8 cellular contexts compared by ENCODE assay signal in the genomic region with DNA sequence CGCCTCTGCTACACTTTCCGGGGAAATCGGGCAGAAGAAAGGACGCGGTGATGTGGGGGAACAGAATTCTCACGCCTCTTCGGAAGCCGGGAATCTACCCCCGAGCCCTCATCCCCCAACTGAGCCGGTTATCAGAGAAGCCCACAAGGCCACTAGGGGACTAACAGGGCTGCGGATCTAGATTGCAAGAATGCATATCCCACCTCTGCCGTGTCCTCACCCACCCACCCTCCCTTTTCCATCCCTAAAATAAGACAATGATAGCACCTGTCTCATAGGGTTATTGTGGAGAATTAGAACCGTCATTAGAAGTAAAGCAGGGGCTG. TPM values are rescaled to one million over a fixed set of nuclear protein-coding genes. Genes with fewer than 3 reads are reported as not detected.
DNase-seq lines count a peak whose midpoint lies in the region; ATAC-seq, FAIRE-seq and TF ChIP-seq lines count a peak whose summit lies in the region.

No MANE protein-coding gene starts in this region.

- no peak for FAIRE-seq in K562 (lab: Jason Lieb, UNC)

- ATAC-seq in left ventricle myocardium superior (no peak), K562 (peak; percentile 1; the same call in 2 of the 3 replicates), aorta (ENCODE audit: low FRiP score) (no peak), HG03097 (IDR thresholded peaks at IDR 0.05; ENCODE audit: low FRiP score, unreplicated experiment) (no peak)

- H4K20me1 ChIP-seq in K562 (replicated peaks; ENCODE audit: control insufficient read depth, insufficient read depth, low read length): no peaks in the 10 kb centered on the region

- peak overlapping the region; percentile 82 for H3K4me3 ChIP-seq in left ventricle myocardium inferior
- H3K4me3 ChIP-seq in K562: peak overlapping the region; percentile 65
- peak overlapping the region; percentile 56 for H3K4me3 ChIP-seq in mesodermal cell (ENCODE audit: extremely low read depth, insufficient read depth, low read length, poor library complexity, severe bottlenecking)
- H3K4me3 ChIP-seq in aorta (ENCODE audit: low read length in 2 of 2): peak overlapping the region; percentile 31 to 59

- in situ Hi-C loops in K562 (cut with MboI): no loop called here

- DNase-seq in left ventricle myocardium inferior (no peak), left ventricle myocardium superior (no peak), K562 (ENCODE audit: extremely low read depth in 1 of 4, low spot score in 3 of 4) (no peak), aorta (no peak), posterior cingulate gyrus (no peak), D341Med (ENCODE audit: low spot score) (no peak)

- no peak for TF ChIP-seq EP300 in K562 (IDR thresholded peaks at IDR 0.05; ENCODE audit: low read length)

- H3K27me3 ChIP-seq in left ventricle myocardium inferior (ENCODE audit: low read depth) (no peaks in the 10 kb centered on the region), K562 (ENCODE audit: control insufficient read depth in 2 of 2, insufficient read depth in 2 of 2, low read length in 2 of 2) (no peaks in the 10 kb centered on the region), aorta (ENCODE audit: control insufficient read depth in 1 of 2, insufficient read depth in 2 of 2, low read length in 1 of 2) (no peaks in the 10 kb centered on the region)

- H3K27ac ChIP-seq in left ventricle myocardium inferior (replicated peaks) (peak overlapping the region; percentile 89), K562 (ENCODE audit: extremely low read depth, low read depth, low read length) (peak overlapping the region; percentile 85), mesodermal cell (ENCODE audit: low read depth, low read length, severe bottlenecking) (peak overlapping the region; percentile 89), aorta (ENCODE audit: low read depth in 1 of 2, low read length in 2 of 2) (peak overlapping the region in 1 of 2 donors; percentile 79)

- H3K4me2 ChIP-seq in K562 (ENCODE audit: insufficient read depth, low read length): peak overlapping the region; percentile 94

- H3K4me1 ChIP-seq in left ventricle myocardium inferior (peaks cover 45% of the 10 kb centered on the region), K562 (replicated peaks in 1 of 2; ENCODE audit: control insufficient read depth in 2 of 2, insufficient read depth in 2 of 2, low read length in 2 of 2) (peaks cover 24 to 53% of the 10 kb centered on the region in 2 experiments; a peak in 4 of 5 replicates), mesodermal cell (ENCODE audit: control insufficient read depth, insufficient read depth, low read length, poor library complexity, severe bottlenecking) (peaks cover 13% of the 10 kb centered on the region), aorta (ENCODE audit: control insufficient read depth in 1 of 2, insufficient read depth in 2 of 2, low read length in 2 of 2) (no peaks in the 10 kb centered on the region)

- POLR2A ChIA-PET in K562 (lab: Yijun Ruan, JAX): interaction anchor here (0.6 to 2.7 kb wide), 4 partner anchors 13 to 98 kb away, joined by 3 to 19 read pairs (median 11); no protein-coding TSS in a partner anchor

- TF ChIP-seq RAD21 in K562 (CRISPR knock-in tag; conservative IDR thresholded peaks at IDR 0.05 in 1 of 2, IDR thresholded peaks at IDR 0.05 in 1 of 2): no peak

- no TSS peak for BruUV-seq in K562 (replicated peaks; lab: Mats Ljungman, UMichigan)

- WGBS in K562 (ENCODE audit: insufficient coverage, low coverage, missing lambda C conversion rate): 2% methylated on average over 10 of the region's 13 CpGs
- WGBS in mesodermal cell (ENCODE audit: insufficient coverage in 2 of 2), 2 experiments: 0 to 4% methylated on average over 4 to 5 of the region's 13 CpGs
- 4% methylated on average over 13 of the region's 13 CpGs for WGBS in aorta, 2 donors

- CTCF ChIA-PET in K562 (lab: Yijun Ruan, JAX; ENCODE audit: low intra/inter-chr PET ratio): interaction anchor here (1.2 kb wide), 1 partner anchor 48 kb away, joined by 7 read pairs; no protein-coding TSS in a partner anchor

- TF ChIP-seq CTCF in left ventricle myocardium inferior (IDR thresholded peaks at IDR 0.05; ENCODE audit: borderline replicate concordance) (no peak), K562 (IDR thresholded peaks at IDR 0.05 in 2 of 3, conservative IDR thresholded peaks at IDR 0.05 in 1 of 3; ENCODE audit: insufficient read depth in 2 of 3, low read depth in 1 of 3, low read length in 3 of 3) (no peak)

- peak overlapping the region; percentile 63 to 87 for H3K9ac ChIP-seq in K562 (ENCODE audit: insufficient read depth in 1 of 2, low read depth in 2 of 2, low read length in 2 of 2)

- H2AFZ ChIP-seq in K562 (ENCODE audit: low read depth, low read length): peak overlapping the region; percentile 98

- intact Hi-C loops in left ventricle myocardium inferior (cut with micrococcal nuclease) (no loop called here), left ventricle myocardium superior (cut with micrococcal nuclease) (no loop called here), K562 (cut with micrococcal nuclease) (loop anchor here (10.0 kb wide), 1 partner anchor 96 kb away; a partner anchor contains a TSS), aorta (cut with DNase I) (loop anchor here in 1 of 2 donors (10.0 kb wide), 1 partner anchor 404 kb away; a partner anchor contains a TSS), posterior cingulate gyrus (cut with DNase I) (no loop called here)

- no peaks in the 10 kb centered on the region for H3K9me1 ChIP-seq in K562 (ENCODE audit: control insufficient read depth, insufficient read depth, low read length)

- H3K79me2 ChIP-seq in K562 (ENCODE audit: control insufficient read depth, insufficient read depth, low read length): peaks cover 6% of the 10 kb centered on the region

- no peak for TF ChIP-seq POLR2A in K562 (conservative IDR thresholded peaks at IDR 0.05)

- H3K36me3 ChIP-seq in left ventricle myocardium inferior: peaks cover 42% of the 10 kb centered on the region
- peaks cover 49% of the 10 kb centered on the region; the same call in 2 of the 3 replicates for H3K36me3 ChIP-seq in K562 (ENCODE audit: control insufficient read depth, insufficient read depth, low read length)
- peaks cover 42% of the 10 kb centered on the region for H3K36me3 ChIP-seq in mesodermal cell (ENCODE audit: control insufficient read depth, insufficient read depth, low read length)
- H3K36me3 ChIP-seq in aorta (ENCODE audit: control insufficient read depth in 1 of 2, insufficient read depth in 2 of 2, low read length in 1 of 2): peaks cover 2 to 5% of the 10 kb centered on the region in 2 donors

- H3K9me3 ChIP-seq in left ventricle myocardium inferior (replicated peaks) (no peaks in the 10 kb centered on the region), K562 (replicated peaks; ENCODE audit: control insufficient read depth, insufficient read depth, low read depth, low read length) (no peaks in the 10 kb centered on the region), mesodermal cell (ENCODE audit: control insufficient read depth, low read length) (no peaks in the 10 kb centered on the region), aorta (ENCODE audit: control insufficient read depth, low read length) (no peaks in the 10 kb centered on the region)

RNA-seq across cellular contexts. Expression of a gene that starts 1.1 kb away (rescaled TPM):
- total RNA-seq in left ventricle myocardium inferior (4.9 TPM), left ventricle myocardium superior (3.2 TPM), K562 (2014; rRNA removed) (12.1 and 14.3 TPM in 2 replicates), K562 (2014; rRNA removed; fragmentation: Illumina TruSeq; extraction: Trizol) (1.2 and 3.6 TPM in 2 replicates), K562 (2015; rRNA removed; fragmentation: Illumina TruSeq; extraction: Trizol) (4.6 and 9.1 TPM in 2 replicates), K562 (2021) (7.8 and 12.1 TPM in 2 replicates), aorta (10 to 100 TPM in 1 of 2 donors, 1 to 10 TPM in 1; 8.1 to 14.9 TPM)
- total RNA-seq in K562 (2011; cell fraction: chromatin; rRNA removed; ENCODE audit: low replicate concordance): 4.8 and 9.7 TPM in 2 replicates
- 8.8 and 9.6 TPM in 2 replicates for total RNA-seq in K562 (2011; cell fraction: nucleolus; rRNA removed)
- total RNA-seq in K562 (2011; cell fraction: nucleoplasm; rRNA removed): 5.4 and 9.5 TPM in 2 replicates
- polyA plus RNA-seq in K562 (2011; rRNA removed) (4.0 and 4.2 TPM in 2 replicates), K562 (2014; fragmentation: Illumina TruSeq; extraction: Trizol) (6.8 and 9.2 TPM in 2 replicates), K562 (2014; fragmentation: Nextera tagmentation; extraction: Ambion mirVana) (1 to 10 TPM; 1.0 to 2.6 TPM), K562 (2014; rRNA removed) (11.6 and 15.0 TPM in 2 replicates), aorta (10 to 100 TPM in 1 of 2 donors, 1 to 10 TPM in 1; 5.1 to 10.9 TPM)
- 8.8 and 25.3 TPM in 2 replicates for polyA plus RNA-seq in K562 (2011; cell fraction: cytosol; rRNA removed)
- 15.2 and 21.1 TPM in 2 replicates for polyA plus RNA-seq in K562 (2011; cell fraction: nucleus; rRNA removed)
- polyA plus RNA-seq in K562 (2012): 10.9 and 14.5 TPM in 2 replicates
- 0.75 and 0.98 TPM in 2 replicates for polyA minus RNA-seq in K562 (2011; rRNA and poly(A)+ RNA removed)
- 4.4 and 7.9 TPM in 2 replicates for polyA minus RNA-seq in K562 (2011; cell fraction: cytosol; rRNA and poly(A)+ RNA removed)
- polyA minus RNA-seq in K562 (2011; cell fraction: nucleus; rRNA and poly(A)+ RNA removed): 2.8 and 3.2 TPM in 2 replicates
- 5.1 TPM for polyA plus RNA-seq in mesodermal cell (2013, experiment 1 of 2)
- 3.1 TPM for polyA plus RNA-seq in mesodermal cell (2013, experiment 2 of 2)

RNA-seq across cellular contexts. Expression of a gene that starts 4.0 kb away (rescaled TPM):
- 24.9 TPM for total RNA-seq in left ventricle myocardium inferior
- total RNA-seq in left ventricle myocardium superior: 18.4 TPM
- total RNA-seq in K562 (2011; cell fraction: chromatin; rRNA removed; ENCODE audit: low replicate concordance): 25.9 and 46.7 TPM in 2 replicates
- 26.5 and 31.5 TPM in 2 replicates for total RNA-seq in K562 (2011; cell fraction: nucleolus; rRNA removed)
- total RNA-seq in K562 (2011; cell fraction: nucleoplasm; rRNA removed): 29.8 and 35.6 TPM in 2 replicates
- 11.3 and 14.0 TPM in 2 replicates for total RNA-seq in K562 (2014; rRNA removed)
- 6.6 and 8.4 TPM in 2 replicates for total RNA-seq in K562 (2014; rRNA removed; fragmentation: Illumina TruSeq; extraction: Trizol)
- 8.9 and 12.6 TPM in 2 replicates for total RNA-seq in K562 (2015; rRNA removed; fragmentation: Illumina TruSeq; extraction: Trizol)
- 11.2 and 14.8 TPM in 2 replicates for total RNA-seq in K562 (2021)
- 9.5 and 16.9 TPM in 2 replicates for polyA plus RNA-seq in K562 (2011; rRNA removed)
- polyA plus RNA-seq in K562 (2011; cell fraction: cytosol; rRNA removed): 12.9 and 18.3 TPM in 2 replicates
- polyA plus RNA-seq in K562 (2011; cell fraction: nucleus; rRNA removed): 85.9 and 97.8 TPM in 2 replicates
- 14.7 and 19.2 TPM in 2 replicates for polyA plus RNA-seq in K562 (2012)
- 14.4 and 16.7 TPM in 2 replicates for polyA plus RNA-seq in K562 (2014; fragmentation: Illumina TruSeq; extraction: Trizol)
- 10 to 100 TPM in 1 of 2 experiments, 1 to 10 TPM in 1; 9.7 to 16.7 TPM for polyA plus RNA-seq in K562 (2014; fragmentation: Nextera tagmentation; extraction: Ambion mirVana)
- polyA plus RNA-seq in K562 (2014; rRNA removed): 14.4 and 19.5 TPM in 2 replicates
- 4.6 and 7.1 TPM in 2 replicates for polyA minus RNA-seq in K562 (2011; rRNA and poly(A)+ RNA removed)
- 3.1 and 9.3 TPM in 2 replicates for polyA minus RNA-seq in K562 (2011; cell fraction: cytosol; rRNA and poly(A)+ RNA removed)
- 10.8 and 16.2 TPM in 2 replicates for polyA minus RNA-seq in K562 (2011; cell fraction: nucleus; rRNA and poly(A)+ RNA removed)
- polyA plus RNA-seq in mesodermal cell (2013, experiment 1 of 2): 10.6 TPM
- 12.3 TPM for polyA plus RNA-seq in mesodermal cell (2013, experiment 2 of 2)
- 10 to 100 TPM; 14.8 to 22.0 TPM for total RNA-seq in aorta
- polyA plus RNA-seq in aorta: 10 to 100 TPM; 24.7 to 70.4 TPM

RNA-seq across cellular contexts. Expression of a gene that starts 4.3 kb away (rescaled TPM):
- total RNA-seq in left ventricle myocardium inferior (43.1 TPM), left ventricle myocardium superior (41.3 TPM), K562 (2014; rRNA removed) (42.3 and 49.6 TPM in 2 replicates), K562 (2014; rRNA removed; fragmentation: Illumina TruSeq; extraction: Trizol) (48.0 and 53.3 TPM in 2 replicates), K562 (2015; rRNA removed; fragmentation: Illumina TruSeq; extraction: Trizol) (59.0 and 61.1 TPM in 2 replicates), K562 (2021) (63.1 and 65.7 TPM in 2 replicates), aorta (10 to 100 TPM; 32.9 to 37.0 TPM)
- 14.8 and 25.8 TPM in 2 replicates for total RNA-seq in K562 (2011; cell fraction: chromatin; rRNA removed; ENCODE audit: low replicate concordance)
- total RNA-seq in K562 (2011; cell fraction: nucleolus; rRNA removed): 38.7 and 45.7 TPM in 2 replicates
- 23.4 and 27.6 TPM in 2 replicates for total RNA-seq in K562 (2011; cell fraction: nucleoplasm; rRNA removed)
- polyA plus RNA-seq in K562 (2011; rRNA removed) (29.6 and 34.5 TPM in 2 replicates), K562 (2014; fragmentation: Illumina TruSeq; extraction: Trizol) (54.2 and 58.6 TPM in 2 replicates), K562 (2014; fragmentation: Nextera tagmentation; extraction: Ambion mirVana) (100 to 1,000 TPM; 261 to 299 TPM), K562 (2014; rRNA removed) (76.5 and 79.2 TPM in 2 replicates), aorta (10 to 100 TPM; 32.4 to 59.2 TPM)
- polyA plus RNA-seq in K562 (2011; cell fraction: cytosol; rRNA removed): 47.5 and 76.3 TPM in 2 replicates
- 25.2 and 26.0 TPM in 2 replicates for polyA plus RNA-seq in K562 (2011; cell fraction: nucleus; rRNA removed)
- polyA plus RNA-seq in K562 (2012): 61.9 and 63.5 TPM in 2 replicates
- polyA minus RNA-seq in K562 (2011; rRNA and poly(A)+ RNA removed): 22.1 and 30.1 TPM in 2 replicates
- 10.7 and 13.5 TPM in 2 replicates for polyA minus RNA-seq in K562 (2011; cell fraction: cytosol; rRNA and poly(A)+ RNA removed)
- 5.4 and 7.6 TPM in 2 replicates for polyA minus RNA-seq in K562 (2011; cell fraction: nucleus; rRNA and poly(A)+ RNA removed)
- polyA plus RNA-seq in mesodermal cell (2013, experiment 1 of 2): 79.4 TPM
- 70.8 TPM for polyA plus RNA-seq in mesodermal cell (2013, experiment 2 of 2)

RNA-seq across cellular contexts. Expression of a gene that starts 7.2 kb away (rescaled TPM):
- total RNA-seq in left ventricle myocardium inferior: 6.2 TPM
- 8.3 TPM for total RNA-seq in left ventricle myocardium superior
- 16.9 and 59.4 TPM in 2 replicates for total RNA-seq in K562 (2011; cell fraction: chromatin; rRNA removed; ENCODE audit: low replicate concordance)
- total RNA-seq in K562 (2011; cell fraction: nucleolus; rRNA removed): 32.5 and 40.4 TPM in 2 replicates
- total RNA-seq in K562 (2011; cell fraction: nucleoplasm; rRNA removed): 22.7 and 31.1 TPM in 2 replicates
- total RNA-seq in K562 (2014; rRNA removed): 7.7 and 10.3 TPM in 2 replicates
- total RNA-seq in K562 (2014; rRNA removed; fragmentation: Illumina TruSeq; extraction: Trizol): 5.0 and 5.7 TPM in 2 replicates
- total RNA-seq in K562 (2015; rRNA removed; fragmentation: Illumina TruSeq; extraction: Trizol): 8.5 and 8.6 TPM in 2 replicates
- 9.2 TPM in 2 replicates for total RNA-seq in K562 (2021)
- polyA plus RNA-seq in K562 (2011; rRNA removed): 4.4 and 8.7 TPM in 2 replicates
- 11.6 and 13.7 TPM in 2 replicates for polyA plus RNA-seq in K562 (2011; cell fraction: cytosol; rRNA removed)
- polyA plus RNA-seq in K562 (2011; cell fraction: nucleus; rRNA removed): 45.6 and 54.7 TPM in 2 replicates
- 7.4 and 16.7 TPM in 2 replicates for polyA plus RNA-seq in K562 (2012)
- 11.5 and 14.4 TPM in 2 replicates for polyA plus RNA-seq in K562 (2014; fragmentation: Illumina TruSeq; extraction: Trizol)
- polyA plus RNA-seq in K562 (2014; fragmentation: Nextera tagmentation; extraction: Ambion mirVana): 1 to 10 TPM; 1.2 to 3.1 TPM
- 9.0 and 12.5 TPM in 2 replicates for polyA plus RNA-seq in K562 (2014; rRNA removed)
- 4.6 and 4.8 TPM in 2 replicates for polyA minus RNA-seq in K562 (2011; rRNA and poly(A)+ RNA removed)
- 12.8 and 14.8 TPM in 2 replicates for polyA minus RNA-seq in K562 (2011; cell fraction: cytosol; rRNA and poly(A)+ RNA removed)
- 13.2 and 21.9 TPM in 2 replicates for polyA minus RNA-seq in K562 (2011; cell fraction: nucleus; rRNA and poly(A)+ RNA removed)
- polyA plus RNA-seq in mesodermal cell (2013, experiment 1 of 2): 8.1 TPM
- polyA plus RNA-seq in mesodermal cell (2013, experiment 2 of 2): 10.2 TPM
- total RNA-seq in aorta: 10 to 100 TPM; 10.6 to 13.3 TPM
- polyA plus RNA-seq in aorta: 10 to 100 TPM; 13.1 to 91.2 TPM

RNA-seq across cellular contexts. Expression of a gene that starts 15.7 kb away (rescaled TPM):
- total RNA-seq in left ventricle myocardium inferior (899 TPM), left ventricle myocardium superior (676 TPM), K562 (2014; rRNA removed) (not detected in 2 replicates), K562 (2014; rRNA removed; fragmentation: Illumina TruSeq; extraction: Trizol) (not detected in 2 replicates), K562 (2015; rRNA removed; fragmentation: Illumina TruSeq; extraction: Trizol) (not detected in 2 replicates), K562 (2021) (0.40 and 0.55 TPM in 2 replicates), aorta (100 to 1,000 TPM; 148 to 152 TPM)
- total RNA-seq in K562 (2011; cell fraction: chromatin; rRNA removed; ENCODE audit: low replicate concordance): 0.32 TPM in 1 of 2 replicates, not detected in the other
- 0.50 and 0.92 TPM in 2 replicates for total RNA-seq in K562 (2011; cell fraction: nucleolus; rRNA removed)
- total RNA-seq in K562 (2011; cell fraction: nucleoplasm; rRNA removed): not detected in 2 replicates
- polyA plus RNA-seq in K562 (2011; rRNA removed) (0.05 TPM in 1 of 2 replicates, not detected in the other), K562 (2014; fragmentation: Illumina TruSeq; extraction: Trizol) (0.14 TPM in 1 of 2 replicates, not detected in the other), K562 (2014; fragmentation: Nextera tagmentation; extraction: Ambion mirVana) (not detected), K562 (2014; rRNA removed) (not detected in 2 replicates), aorta (100 to 1,000 TPM in 1 of 2 donors, 10 to 100 TPM in 1; 73.9 to 131 TPM)
- 0.10 and 0.13 TPM in 2 replicates for polyA plus RNA-seq in K562 (2011; cell fraction: cytosol; rRNA removed)
- polyA plus RNA-seq in K562 (2011; cell fraction: nucleus; rRNA removed): 0.24 and 0.63 TPM in 2 replicates
- polyA plus RNA-seq in K562 (2012): 0.07 and 0.51 TPM in 2 replicates
- 0.15 TPM in 1 of 2 replicates, not detected in the other for polyA minus RNA-seq in K562 (2011; rRNA and poly(A)+ RNA removed)
- not detected in 2 replicates for polyA minus RNA-seq in K562 (2011; cell fraction: cytosol; rRNA and poly(A)+ RNA removed)
- 0.22 TPM in 1 of 2 replicates, not detected in the other for polyA minus RNA-seq in K562 (2011; cell fraction: nucleus; rRNA and poly(A)+ RNA removed)
- 0.77 TPM for polyA plus RNA-seq in mesodermal cell (2013, experiment 1 of 2)
- polyA plus RNA-seq in mesodermal cell (2013, experiment 2 of 2): 1.3 TPM
